14 cellular contexts compared by ENCODE assay signal in genomic region chr18:44901283-44901682, GRCh38.
DNase-seq lines count a peak whose midpoint lies in the region; ATAC-seq and TF ChIP-seq lines count a peak whose summit lies in the region.
"Had no signal": no experiment of that assay in that cellular context is flagged by ENCODE, and none has a peak within 500 bp of the region (broad histone marks: within the 10 kb centered on the region; RNA-seq: fewer than 3 reads in every experiment).

No MANE protein-coding gene starts in this region.

- no peaks in the 10 kb centered on the region for H3K9me3 ChIP-seq in neural cell (ENCODE audit: low read length)
- H3K9me3 ChIP-seq: thoracic aorta had no signal

- TF ChIP-seq EP300 in neural cell (conservative IDR thresholded peaks at IDR 0.05; ENCODE audit: poor library complexity, severe bottlenecking): no peak

- H3K9me2 ChIP-seq in neural cell (ENCODE audit: insufficient read depth, low read length): no peaks in the 10 kb centered on the region

- H3K4me3 ChIP-seq in choroid plexus epithelial cell (ENCODE audit: low read depth, low read length) (no peak overlapping the region), neural cell (ENCODE audit: low read length) (no peak overlapping the region)
- H3K4me3 ChIP-seq: skin epidermis, thoracic aorta had no signal

- no peaks in the 10 kb centered on the region for H4K20me1 ChIP-seq in neural cell (ENCODE audit: insufficient read depth)

- no peaks in the 10 kb centered on the region for H3F3A ChIP-seq in neural cell (ENCODE audit: insufficient read depth, low read length, poor library complexity, severe bottlenecking)

- no peaks in the 10 kb centered on the region for H3K27me3 ChIP-seq in neural cell (ENCODE audit: insufficient read depth, low read depth, low read length)

- H3K36me3 ChIP-seq in neural cell (ENCODE audit: insufficient read depth, low read length): no peaks in the 10 kb centered on the region
- H3K36me3 ChIP-seq: thoracic aorta had no signal

- no peak overlapping the region for H3K9ac ChIP-seq in neural cell (ENCODE audit: low read length)

- H3K27ac ChIP-seq in neural cell (ENCODE audit: low read length): no peak overlapping the region
- H3K27ac ChIP-seq: thoracic aorta had no signal

- TF ChIP-seq RAD21 in neural cell (conservative IDR thresholded peaks at IDR 0.05): no peak

- intact Hi-C loops in left cardiac atrium (cut with DNase I): loop anchor here in 1 of 2 donors (10.0 kb wide), 1 partner anchor 314 kb away; no protein-coding TSS in a partner anchor

- DNase-seq in Daoy (ENCODE audit: low read depth) (peak; percentile 4), choroid plexus epithelial cell (ENCODE audit: low read depth) (peak; percentile 12), left cardiac atrium (no peak)
- DNase-seq: activated CD8-positive, alpha-beta T cell treated with anti-CD3 and anti-CD28 coated beads for 36 hours; islet precursor cell; NCI-H1694 treated with DMSO at 0.1 percent for 48 hours; nephron progenitor cell had no signal

- H2AFZ ChIP-seq in neural cell (ENCODE audit: low read depth, low read length): no peak overlapping the region

- H3K4me2 ChIP-seq in neural cell (ENCODE audit: low read length): no peak overlapping the region

- ATAC-seq in GM18870 (IDR thresholded peaks at IDR 0.05; ENCODE audit: unreplicated experiment) (no peak), GM18511 (IDR thresholded peaks at IDR 0.05; ENCODE audit: unreplicated experiment) (no peak), left cardiac atrium (no peak), esophagus mucosa (no peak)
- ATAC-seq: activated CD8-positive, alpha-beta T cell treated with anti-CD3 and anti-CD28 coated beads for 36 hours had no signal

- H3K79me2 ChIP-seq in neural cell (replicated peaks; ENCODE audit: insufficient read depth, low read length): peaks cover 23% of the 10 kb centered on the region

- TF ChIP-seq CTCF in LNCAP (IDR thresholded peaks at IDR 0.05) (peak; percentile 23; the same call in 1 of the 2 replicates), choroid plexus epithelial cell (conservative IDR thresholded peaks at IDR 0.05; ENCODE audit: low read depth, low read length) (peak; percentile 57), neural cell (IDR thresholded peaks at IDR 0.05; ENCODE audit: poor library complexity, severe bottlenecking) (peak; percentile 29)

TF ChIP-seq in neural cell, 6 proteins besides CTCF, POLR2A, EP300 and RAD21:
- TF ChIP-seq REST (IDR thresholded peaks at IDR 0.05; ENCODE audit: borderline replicate concordance) (no peak), SMC3 (conservative IDR thresholded peaks at IDR 0.05; ENCODE audit: poor library complexity) (no peak), POLR2AphosphoS5 (IDR thresholded peaks at IDR 0.05) (no peak), TAF1 (IDR thresholded peaks at IDR 0.05; ENCODE audit: low read depth) (no peak)
